8 cellular contexts compared by ENCODE assay signal in the genomic region with DNA sequence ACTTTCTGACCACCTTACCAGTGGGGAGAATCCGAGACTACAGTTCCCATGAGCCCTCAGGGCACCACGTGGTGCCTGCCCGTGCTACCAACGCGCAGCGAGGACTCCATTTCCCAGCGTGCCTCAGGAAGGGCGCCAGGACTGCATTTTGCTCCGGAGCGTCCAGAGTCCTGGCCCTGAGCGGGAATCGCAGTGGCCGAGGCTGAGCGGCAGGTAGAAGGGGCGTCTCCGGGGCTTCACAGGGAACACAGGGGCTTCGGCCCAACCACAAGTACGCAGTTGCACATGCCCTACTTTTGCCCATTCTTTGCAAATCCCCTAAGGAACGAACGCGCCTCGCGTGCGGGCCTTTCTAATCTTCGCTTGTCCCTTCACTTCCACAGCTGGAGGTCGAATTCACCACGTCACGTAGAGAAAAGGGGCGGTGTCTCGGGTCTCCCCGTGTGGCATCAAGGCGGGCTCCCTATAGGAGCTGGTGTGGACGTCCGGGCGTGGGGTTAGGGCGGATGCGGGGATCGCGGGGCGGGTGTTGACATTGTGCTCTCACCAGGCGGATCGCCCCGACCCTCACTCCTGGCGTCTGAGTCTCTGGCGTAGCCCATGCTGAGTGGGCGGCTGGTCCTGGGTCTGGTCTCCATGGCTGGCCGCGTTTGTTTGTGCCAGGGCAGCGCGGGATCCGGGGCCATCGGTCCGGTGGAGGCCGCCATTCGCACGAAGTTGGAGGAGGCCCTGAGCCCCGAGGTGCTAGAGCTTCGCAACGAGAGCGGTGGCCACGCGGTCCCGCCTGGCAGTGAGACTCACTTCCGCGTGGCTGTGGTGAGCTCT.
A peak's percentile ranks its signal among the peaks of the same experiment; 100 is the strongest.
DNase-seq lines count a peak whose midpoint lies in the region; ATAC-seq and FAIRE-seq lines count a peak whose summit lies in the region.

Gene BOLA1, plus strand, starts transcription at position 109 of the 825 bp plus-strand sequence. Its CDS starts 492 bp downstream, at position 601.

- ATAC-seq in GM18868 (IDR thresholded peaks at IDR 0.05; ENCODE audit: unreplicated experiment) = peak; percentile 97
- ATAC-seq in HG03139 (IDR thresholded peaks at IDR 0.05; ENCODE audit: unreplicated experiment) = peak; percentile 90
- ATAC-seq in activated CD4-positive, CD25-positive, alpha-beta regulatory T cell treated with anti-CD3 and anti-CD28 coated beads, Interleukin-2, amount 50 U/mL, for 24 hours = peak; percentile 99 to 100

- peak; percentile 30 for FAIRE-seq in islet of Langerhans (lab: Jason Lieb, UNC)

- DNase-seq in 8988T (peak; percentile 93), NCI-H2227 treated with DMSO at 0.1 percent for 48 hours (lab: John Stamatoyannopoulos, UW) (peak; percentile 96), cerebellar cortex (ENCODE audit: low spot score) (peak; percentile 95)
- peak; percentile 74 for DNase-seq in stimulated activated CD4-positive, alpha-beta T cell treated with anti-CD3 and anti-CD28 coated beads, Interleukin-12 subunit alpha, Interleukin-12 subunit beta, amount 100 ng/mL, for 4 hours

Comparison
In these comparisons a context has a peak if more than half of its experiments do, and no peak if none do; other contexts are left out.
1. Peak in every context shown above with its lines: DNase-seq and ATAC-seq.